Comparison of ENCODE assay signal across 23 cellular contexts in the genomic region with DNA sequence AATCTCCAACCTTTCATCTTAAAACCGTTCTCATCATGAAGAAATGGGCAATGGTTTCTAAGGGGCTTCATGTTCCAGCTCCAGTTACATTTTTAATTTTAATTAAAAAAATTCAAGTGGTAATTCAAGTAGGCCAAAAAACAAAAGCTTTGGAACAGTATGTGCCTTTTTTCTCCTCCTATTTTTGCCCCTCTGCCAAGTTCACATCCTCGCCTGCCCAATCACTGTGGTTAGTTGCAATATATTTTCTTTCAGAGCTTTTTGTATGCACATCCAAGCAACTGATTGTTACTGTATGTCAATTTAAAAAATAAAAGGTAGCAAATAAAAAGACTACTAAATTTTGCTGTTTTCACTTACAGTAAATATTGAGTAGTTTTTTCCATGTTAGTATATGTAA.
"Had no signal": no experiment of that assay in that cellular context is flagged by ENCODE, and none has a peak within 500 bp of the region (broad histone marks: within the 10 kb centered on the region; RNA-seq: fewer than 3 reads in every experiment).

No MANE protein-coding gene starts in this region.

- H3K4me3 ChIP-seq: esophagus squamous epithelium, left ventricle myocardium inferior, lower lobe of right lung, right atrium auricular region, sigmoid colon, tibial artery, upper lobe of left lung, uterus had no signal

- H3K27ac ChIP-seq: esophagus squamous epithelium, foreskin keratinocyte, left ventricle myocardium inferior, lower lobe of right lung, right atrium auricular region, sigmoid colon, tibial artery, upper lobe of left lung, uterus had no signal

- ATAC-seq: foreskin keratinocyte; left cardiac atrium; lower lobe of right lung; naive thymus-derived CD4-positive, alpha-beta T cell; stimulated activated naive CD8-positive, alpha-beta T cell treated with anti-CD3 and anti-CD28 coated beads, Interleukin-15, Interleukin-2, amounts not matched to agents 100 U/mL and 50 U/mL, for 24 hours had no signal

- H3K27me3 ChIP-seq: esophagus squamous epithelium, foreskin keratinocyte, right atrium auricular region, sigmoid colon, tibial artery, upper lobe of left lung, uterus had no signal

- H3K4me1 ChIP-seq: esophagus squamous epithelium, foreskin keratinocyte, left ventricle myocardium inferior, lower lobe of right lung, right atrium auricular region, sigmoid colon, tibial artery, upper lobe of left lung, uterus had no signal

- H3K9me3 ChIP-seq: esophagus squamous epithelium, left ventricle myocardium inferior, lower lobe of right lung, right atrium auricular region, sigmoid colon, tibial artery, upper lobe of left lung, uterus had no signal

- DNase-seq: dermis blood vessel endothelial cell; esophagus squamous epithelium; foreskin keratinocyte; immature natural killer cell; kidney; left cardiac atrium; left ventricle myocardium inferior; lower lobe of right lung; mesenchymal stem cell; midbrain; naive thymus-derived CD4-positive, alpha-beta T cell; nephron progenitor cell; posterior cingulate gyrus; sigmoid colon; small intestine; stimulated activated CD4-positive, alpha-beta T cell treated with anti-CD3 and anti-CD28 coated beads, Interleukin-12 subunit alpha, Interleukin-12 subunit beta, amount 100 ng/mL, for 4 hours; stimulated activated CD4-positive, alpha-beta T cell treated with anti-CD3 and anti-CD28 coated beads, Interleukin-2, amount 100 ng/mL, for 48 hours; stimulated activated CD8-positive, alpha-beta memory T cell treated with anti-CD3 and anti-CD28 coated beads, Interleukin-4, amount 100 ng/mL, for 48 hours; stimulated activated naive CD8-positive, alpha-beta T cell treated with anti-CD3 and anti-CD28 coated beads, Interleukin-15, Interleukin-2, amounts not matched to agents 100 U/mL and 50 U/mL, for 24 hours; tibial artery; upper lobe of left lung; uterus had no signal

- H3K36me3 ChIP-seq: esophagus squamous epithelium, left ventricle myocardium inferior, lower lobe of right lung, right atrium auricular region, sigmoid colon, tibial artery, upper lobe of left lung, uterus had no signal
